In genomic region chr15:31326729-31327673, GRCh38 we compare ENCODE assay signal across 8 cellular contexts. TPM values are rescaled to one million over a fixed set of nuclear protein-coding genes. Genes with fewer than 3 reads are reported as not detected.
DNase-seq lines count a peak whose midpoint lies in the region; ATAC-seq, FAIRE-seq and TF ChIP-seq lines count a peak whose summit lies in the region.

Gene KLF13, plus strand, starts transcription at chr15:31326835. Its CDS starts 378 bp downstream, at chr15:31327213.

- H2AFZ ChIP-seq in osteoblast (ENCODE audit: low read length), result peak within 1 kb of the TSS; percentile 78

- peak within 1 kb of the TSS; percentile 89 for H3K4me3 ChIP-seq in osteoblast (ENCODE audit: insufficient read depth, low read length)

- DNase-seq in NCI-H226, result peak; percentile 30
- peak; percentile 72 for DNase-seq in activated naive CD4-positive, alpha-beta T cell treated with Interleukin-2 at 50 U/mL for 16 hours
- peak; percentile 79 for DNase-seq in germinal center (ENCODE audit: low spot score)
- peak; percentile 98 for DNase-seq in osteoblast (ENCODE audit: insufficient read length, low spot score, missing footprints)
- DNase-seq in urothelium cell line (ENCODE audit: low spot score), result peak; percentile 80
- DNase-seq in NCI-H774 (lab: John Stamatoyannopoulos, UW), result no peak

- H3K4me1 ChIP-seq in osteoblast (ENCODE audit: insufficient read depth, low read length), result peaks cover 16% of the 10 kb centered on the region

- no peaks in the 10 kb centered on the region for H3K36me3 ChIP-seq in osteoblast (ENCODE audit: insufficient read depth, low read length)

- H3K4me2 ChIP-seq in osteoblast (ENCODE audit: insufficient read depth, low read length), result peak within 1 kb of the TSS; percentile 74

- H3K27me3 ChIP-seq in osteoblast (ENCODE audit: insufficient read depth, low read length), result no peaks in the 10 kb centered on the region

- ATAC-seq in GM18511 (IDR thresholded peaks at IDR 0.05; ENCODE audit: unreplicated experiment), result peak; percentile 56
- ATAC-seq in HG02571 (IDR thresholded peaks at IDR 0.05; ENCODE audit: unreplicated experiment), result peak; percentile 44

- peak within 1 kb of the TSS; percentile 80 for H3K27ac ChIP-seq in osteoblast (ENCODE audit: low read depth, low read length)

- no peaks in the 10 kb centered on the region for H3K9me3 ChIP-seq in osteoblast (ENCODE audit: low read depth, low read length)

- TF ChIP-seq CTCF in osteoblast (IDR thresholded peaks at IDR 0.05; ENCODE audit: extremely low read depth, low read depth, low read length), result no peak

- FAIRE-seq in urothelium cell line (lab: Jason Lieb, UNC), result no peak

- peaks cover 44% of the 10 kb centered on the region for H3K79me2 ChIP-seq in osteoblast (ENCODE audit: insufficient read depth, low read length)

- peaks cover 21% of the 10 kb centered on the region for H4K20me1 ChIP-seq in osteoblast (ENCODE audit: insufficient read depth, low read length)

RNA-seq across cellular contexts. Expression of gene KLF13, which starts in this region (rescaled TPM):
- 53.3 and 58.6 TPM in 2 replicates for total RNA-seq in osteoblast
